Comparison of ENCODE assay signal across 1 cellular context in the genomic region with DNA sequence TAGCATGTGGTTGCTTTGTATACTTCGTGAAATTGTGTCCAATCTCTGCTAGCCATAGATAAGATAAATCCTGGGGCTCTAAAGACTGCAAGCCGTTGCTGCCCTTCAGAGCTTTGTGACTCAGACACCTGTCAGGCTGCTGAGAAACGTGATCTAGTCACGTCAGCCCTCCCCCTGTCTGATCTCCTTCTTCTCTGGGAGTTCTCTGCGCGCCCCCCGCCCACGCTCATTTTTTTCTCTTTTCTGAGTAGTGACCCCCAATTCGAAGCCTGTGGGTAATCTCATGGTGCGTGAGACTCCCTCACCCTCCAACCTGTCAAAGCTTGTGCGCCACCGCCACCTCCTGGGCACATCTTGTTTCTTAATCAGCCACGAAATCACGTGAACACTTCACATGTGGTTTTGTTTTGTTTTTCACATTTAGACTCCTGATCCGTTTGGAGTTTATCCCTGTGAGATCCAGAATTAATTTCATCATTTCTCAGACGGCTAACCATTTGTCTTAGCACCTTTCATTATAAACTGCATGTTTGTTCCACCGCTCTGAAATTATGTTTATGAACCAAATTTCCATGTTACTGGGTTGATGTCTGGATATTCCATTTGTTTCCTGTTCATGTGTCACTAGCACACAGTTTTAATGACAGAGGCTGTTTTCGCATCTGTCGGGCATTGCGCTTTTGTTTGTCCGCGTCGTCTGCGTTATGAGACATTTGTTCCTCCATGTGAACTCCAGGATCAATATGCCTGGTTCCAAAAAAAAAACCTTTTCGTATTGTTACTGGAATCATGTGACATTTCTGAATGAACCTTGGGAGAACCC.
TF ChIP-seq lines count a peak whose summit lies in the region.

No MANE protein-coding gene starts in this region.

TF ChIP-seq in endothelial cell of umbilical vein, 7 proteins besides CTCF, POLR2A, EP300 and RAD21:
- TF ChIP-seq, protein P1, sequence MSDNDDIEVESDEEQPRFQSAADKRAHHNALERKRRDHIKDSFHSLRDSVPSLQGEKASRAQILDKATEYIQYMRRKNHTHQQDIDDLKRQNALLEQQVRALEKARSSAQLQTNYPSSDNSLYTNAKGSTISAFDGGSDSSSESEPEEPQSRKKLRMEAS (IDR thresholded peaks at IDR 0.05; ENCODE audit: insufficient read depth, insufficient read length), result peak; percentile 82
- no peak for TF ChIP-seq MYC (IDR thresholded peaks at IDR 0.05; ENCODE audit: low read depth, low read length)
